13 cellular contexts compared by ENCODE assay signal in genomic region chr22:37231406-37232139, GRCh38. TPM values are rescaled to one million over a fixed set of nuclear protein-coding genes. Genes with fewer than 3 reads are reported as not detected.
DNase-seq lines count a peak whose midpoint lies in the region; ATAC-seq and TF ChIP-seq lines count a peak whose summit lies in the region.
"Had no signal": no experiment of that assay in that cellular context is flagged by ENCODE, and none has a peak within 500 bp of the region (broad histone marks: within the 10 kb centered on the region; RNA-seq: fewer than 3 reads in every experiment).

No MANE protein-coding gene starts in this region.

- DNase-seq in stimulated activated CD4-positive, alpha-beta T cell treated with anti-CD3 and anti-CD28 coated beads, Interleukin-12 subunit alpha, Interleukin-12 subunit beta, amount 100 ng/mL, for 4 hours, result peak; percentile 53
- DNase-seq in stimulated activated CD4-positive, alpha-beta T cell treated with anti-CD3 and anti-CD28 coated beads, Interleukin-2, amount 100 ng/mL, for 48 hours, result no peak
- no peak for DNase-seq in naive B cell
- DNase-seq in NCI-H2171 treated with DMSO at 0.1 percent for 48 hours (lab: John Stamatoyannopoulos, UW), result no peak
- DNase-seq in NCI-H2227 (lab: John Stamatoyannopoulos, UW; ENCODE audit: unreplicated experiment), result no peak
- DNase-seq: foreskin keratinocyte, GF-D8, left ventricle myocardium superior, NCI-H146 had no signal

- WGBS in gastroesophageal sphincter (ENCODE audit: low coverage in 1 of 2), 2 donors, result 72 to 74% methylated on average over 10 to 12 of the region's 21 CpGs

- TF ChIP-seq CTCF in gastroesophageal sphincter (IDR thresholded peaks at IDR 0.05), result no peak

- H3K4me3 ChIP-seq in gastroesophageal sphincter, result no peak overlapping the region

- peaks cover 0 to 18% (median 0%) of the 10 kb centered on the region in 3 donors for H3K4me1 ChIP-seq in gastroesophageal sphincter

- ATAC-seq in activated T-helper 17 cell treated with anti-CD3 and anti-CD28 coated beads, Interleukin-2, amount 50 U/mL, for 72 hours (replicated peaks), result peak; percentile 35
- ATAC-seq in naive B cell (ENCODE audit: low read depth in 2 of 2) (no peak), HG02870 (IDR thresholded peaks at IDR 0.05; ENCODE audit: unreplicated experiment) (no peak), gastroesophageal sphincter (no peak)
- ATAC-seq: foreskin keratinocyte, HCT116, left ventricle myocardium superior had no signal

- no peak overlapping the region for H3K27ac ChIP-seq in gastroesophageal sphincter
- H3K27ac ChIP-seq: foreskin keratinocyte had no signal

- H3K36me3 Mint-ChIP-seq in activated T-helper 17 cell treated with anti-CD3 and anti-CD28 coated beads, Interleukin-2, amount 50 U/mL, for 72 hours (ENCODE audit: low read depth), result peaks cover 97% of the 10 kb centered on the region
- peaks cover 5 to 26% of the 10 kb centered on the region in 2 donors for H3K36me3 Mint-ChIP-seq in naive B cell

- peaks cover 71% of the 10 kb centered on the region for H3K4me1 Mint-ChIP-seq in activated T-helper 17 cell treated with anti-CD3 and anti-CD28 coated beads, Interleukin-2, amount 50 U/mL, for 72 hours
- H3K4me1 Mint-ChIP-seq in naive B cell, result peaks cover 81 to 88% (median 87%) of the 10 kb centered on the region in 3 donors

- H3K36me3 ChIP-seq in gastroesophageal sphincter, result no peaks in the 10 kb centered on the region

- peak overlapping the region; percentile 91 for H3K27ac Mint-ChIP-seq in activated T-helper 17 cell treated with anti-CD3 and anti-CD28 coated beads, Interleukin-2, amount 50 U/mL, for 72 hours
- H3K27ac Mint-ChIP-seq in naive B cell, result peak overlapping the region in 5 of 6 donors; percentile 15 to 99 (median 97)

- peak overlapping the region; percentile 86 for H3K4me3 Mint-ChIP-seq in activated T-helper 17 cell treated with anti-CD3 and anti-CD28 coated beads, Interleukin-2, amount 50 U/mL, for 72 hours
- H3K4me3 Mint-ChIP-seq in naive B cell, result peak overlapping the region; percentile 41 to 91 (median 73)

- no peak for TF ChIP-seq EP300 in gastroesophageal sphincter (IDR thresholded peaks at IDR 0.05)

- no peaks in the 10 kb centered on the region for H3K9me3 ChIP-seq in gastroesophageal sphincter

- H3K27me3 Mint-ChIP-seq in activated T-helper 17 cell treated with anti-CD3 and anti-CD28 coated beads, Interleukin-2, amount 50 U/mL, for 72 hours, result no peaks in the 10 kb centered on the region
- no peaks in the 10 kb centered on the region for H3K27me3 Mint-ChIP-seq in naive B cell

- H3K27me3 ChIP-seq in gastroesophageal sphincter, result peaks cover 69% of the 10 kb centered on the region
- H3K27me3 ChIP-seq: foreskin keratinocyte had no signal

- no peaks in the 10 kb centered on the region for H3K9me3 Mint-ChIP-seq in activated T-helper 17 cell treated with anti-CD3 and anti-CD28 coated beads, Interleukin-2, amount 50 U/mL, for 72 hours
- H3K9me3 Mint-ChIP-seq in naive B cell, result no peaks in the 10 kb centered on the region

- no peak for TF ChIP-seq POLR2A in gastroesophageal sphincter (IDR thresholded peaks at IDR 0.05)

RNA-seq across cellular contexts. Expression of gene RAC2, which starts 12.5 kb away (rescaled TPM):
- total RNA-seq in activated T-helper 17 cell treated with anti-CD3 and anti-CD28 coated beads, Interleukin-2, amount 50 U/mL, for 72 hours, result 1,000 to 10,000 TPM in 1 of 2 donors, 100 to 1,000 TPM in 1; 674 to 1,069 TPM
- polyA plus RNA-seq in naive B cell (ENCODE audit: low read depth in 6 of 6), result 100 to 1,000 TPM; 671 to 842 (median 780) TPM
- total RNA-seq in gastroesophageal sphincter, result 10 to 100 TPM in 1 of 4 donors, 1 to 10 TPM in 3; 2.0 to 11.3 (median 6.4) TPM

RNA-seq across cellular contexts. Expression of gene SSTR3, which starts 19.3 kb away (rescaled TPM):
- 10 to 100 TPM in 1 of 2 donors, 1 to 10 TPM in 1; 2.6 to 16.2 TPM for total RNA-seq in activated T-helper 17 cell treated with anti-CD3 and anti-CD28 coated beads, Interleukin-2, amount 50 U/mL, for 72 hours
- under 1 TPM in 5 of 6 donors, not detected in 1; 0.08 to 0.63 (median 0.45) TPM for polyA plus RNA-seq in naive B cell (ENCODE audit: low read depth in 6 of 6)
- total RNA-seq in gastroesophageal sphincter, result not detected
- total RNA-seq: foreskin keratinocyte, left ventricle myocardium superior had no signal
- polyA plus RNA-seq: foreskin keratinocyte had no signal

RNA-seq across cellular contexts. Expression of gene C1QTNF6, which starts 43.5 kb away (rescaled TPM):
- 10 to 100 TPM in 1 of 2 donors, 1 to 10 TPM in 1; 5.0 to 16.3 TPM for total RNA-seq in activated T-helper 17 cell treated with anti-CD3 and anti-CD28 coated beads, Interleukin-2, amount 50 U/mL, for 72 hours
- polyA plus RNA-seq in naive B cell (ENCODE audit: low read depth in 6 of 6), result 1 to 10 TPM in 5 of 6 donors, not detected in 1; 1.1 to 2.0 (median 1.5) TPM
- total RNA-seq in gastroesophageal sphincter, result 1 to 10 TPM in 2 of 4 donors, under 1 TPM in 2; 0.69 to 1.6 (median 1.1) TPM

RNA-seq across cellular contexts. Expression of gene CYTH4, which starts 50.7 kb away (rescaled TPM):
- total RNA-seq in activated T-helper 17 cell treated with anti-CD3 and anti-CD28 coated beads, Interleukin-2, amount 50 U/mL, for 72 hours, result 100 to 1,000 TPM in 1 of 2 donors, 10 to 100 TPM in 1; 53.7 to 124 TPM
- 10 to 100 TPM; 29.3 to 74.9 (median 46.1) TPM for polyA plus RNA-seq in naive B cell (ENCODE audit: low read depth in 6 of 6)
- 10 to 100 TPM in 2 of 4 donors, 1 to 10 TPM in 2; 4.2 to 21.3 (median 9.3) TPM for total RNA-seq in gastroesophageal sphincter

Comparison
In these comparisons a context has a peak if more than half of its experiments do, and no peak if none do; other contexts are left out.
1. RNA of gene RAC2, which starts 12.5 kb away (total RNA-seq): 674 to 1,069 TPM in activated T-helper 17 cell treated with anti-CD3 and anti-CD28 coated beads, Interleukin-2, amount 50 U/mL, for 72 hours; 2.0 to 11.3 TPM in gastroesophageal sphincter; every median in the first group is over 10 times any median in the second.